11 cellular contexts compared by ENCODE assay signal in genomic region chrX:136204571-136204970, GRCh38. TPM values are rescaled to one million over a fixed set of nuclear protein-coding genes. Genes with fewer than 3 reads are reported as not detected.
A peak's percentile ranks its signal among the peaks of the same experiment; 100 is the strongest.
DNase-seq lines count a peak whose midpoint lies in the region; ATAC-seq and TF ChIP-seq lines count a peak whose summit lies in the region.
"Had no signal": no experiment of that assay in that cellular context is flagged by ENCODE, and none has a peak within 500 bp of the region (broad histone marks: within the 10 kb centered on the region; RNA-seq: fewer than 3 reads in every experiment).

No MANE protein-coding gene starts in this region.

- H3K4me3 ChIP-seq in GM23248 (no peak overlapping the region), fibroblast of villous mesenchyme (ENCODE audit: low read depth, low read length) (no peak overlapping the region), psoas muscle (peak overlapping the region; percentile 74), A673 (ENCODE audit: low read depth, low read length, poor library complexity, severe bottlenecking) (no peak overlapping the region), prostate gland (no peak overlapping the region)
- H3K4me3 ChIP-seq: ovary had no signal

- 29 to 56% methylated on average over 2 of the region's 2 CpGs for WGBS in GM23248 (ENCODE audit: low coverage in 1 of 2, low lambda C conversion rate in 2 of 2, missing lambda C conversion rate in 2 of 2), 2 experiments
- 5 to 34% (median 13%) methylated on average over 2 of the region's 2 CpGs for WGBS in psoas muscle, 3 donors
- 63% methylated on average over 2 of the region's 2 CpGs for WGBS in prostate gland

- H3K27ac ChIP-seq in GM23248 (peak overlapping the region; percentile 65), psoas muscle (peak overlapping the region; percentile 95), A673 (ENCODE audit: low read depth, low read length, poor library complexity, severe bottlenecking) (no peak overlapping the region), prostate gland (no peak overlapping the region)
- H3K27ac ChIP-seq: HL-60, ovary had no signal

- peak overlapping the region; percentile 42 for H3K4me2 ChIP-seq in GM23248 (ENCODE audit: unreplicated experiment)

- H3K4me1 ChIP-seq in GM23248 (ENCODE audit: insufficient read depth) (peaks cover 43% of the 10 kb centered on the region), psoas muscle (peaks cover 12% of the 10 kb centered on the region), A673 (ENCODE audit: insufficient read depth, low read length, poor library complexity, severe bottlenecking) (peaks cover 9% of the 10 kb centered on the region), prostate gland (replicated peaks) (no peaks in the 10 kb centered on the region)

- H3K79me2 ChIP-seq in GM23248 (ENCODE audit: insufficient read depth), result no peaks in the 10 kb centered on the region

- H2AFZ ChIP-seq in GM23248, result no peak overlapping the region

- no peaks in the 10 kb centered on the region for H3K27me3 ChIP-seq in GM23248 (replicated peaks; ENCODE audit: insufficient read depth)
- H3K27me3 ChIP-seq in psoas muscle (ENCODE audit: insufficient read depth in 3 of 3, low read length in 2 of 3), result no peaks in the 10 kb centered on the region
- peaks cover 3% of the 10 kb centered on the region for H3K27me3 ChIP-seq in A673 (replicated peaks; ENCODE audit: insufficient read depth, low read depth, low read length, poor library complexity)
- H3K27me3 ChIP-seq in prostate gland (replicated peaks; ENCODE audit: insufficient read depth), result no peaks in the 10 kb centered on the region
- H3K27me3 ChIP-seq: ovary had no signal

- CTCF ChIA-PET in A673 (lab: Charles Lee), result interaction anchor here (0.6 kb wide), 1 partner anchor 514 kb away, joined by 9 read pairs; no protein-coding TSS in a partner anchor

- H3F3A ChIP-seq in GM23248 (ENCODE audit: insufficient read depth), result peaks cover 23% of the 10 kb centered on the region

- no TSS peak for BruUV-seq in A673 (replicated peaks; lab: Mats Ljungman, UMichigan)

- H3K36me3 ChIP-seq in GM23248 (ENCODE audit: low read depth) (no peaks in the 10 kb centered on the region), psoas muscle (ENCODE audit: insufficient read depth in 1 of 2, low read depth in 1 of 2) (peaks cover 2 to 65% of the 10 kb centered on the region in 2 donors), A673 (ENCODE audit: insufficient read depth, low read length, poor library complexity, severe bottlenecking) (no peaks in the 10 kb centered on the region), prostate gland (no peaks in the 10 kb centered on the region)
- H3K36me3 ChIP-seq: ovary had no signal

- intact Hi-C loops in psoas muscle (cut with DNase I), result no loop called here
- intact Hi-C loops in A673 (cut with micrococcal nuclease; ENCODE audit: unreplicated experiment), result loop anchor here (5.0 kb wide), 1 partner anchor 172 kb away; no protein-coding TSS in a partner anchor
- intact Hi-C loops in prostate gland (cut with DNase I), result no loop called here

- TF ChIP-seq CTCF in fibroblast of villous mesenchyme (IDR thresholded peaks at IDR 0.05; ENCODE audit: insufficient read depth, low read depth, low read length), result no peak
- TF ChIP-seq CTCF in psoas muscle (IDR thresholded peaks at IDR 0.05), result no peak
- no peak for TF ChIP-seq CTCF in A673 (conservative IDR thresholded peaks at IDR 0.05; ENCODE audit: low read depth, low read length)
- TF ChIP-seq CTCF in prostate gland (IDR thresholded peaks at IDR 0.05), result no peak

- TF ChIP-seq POLR2A in prostate gland (IDR thresholded peaks at IDR 0.05), result no peak

- DNase-seq in GM23248, result peak; percentile 76
- DNase-seq in T-helper 22 cell (ENCODE audit: low read depth), result peak; percentile 7
- DNase-seq in fibroblast of villous mesenchyme (ENCODE audit: low read depth), result peak; percentile 74
- peak; percentile 36 to 70 for DNase-seq in psoas muscle
- no peak for DNase-seq in A673 (ENCODE audit: low spot score)
- DNase-seq in activated CD4-positive, CD25-positive, alpha-beta regulatory T cell treated with anti-CD3 and anti-CD28 coated beads, Interleukin-2, amount 50 U/mL, for 72 hours, result no peak
- no peak for DNase-seq in prostate gland (ENCODE audit: low spot score)
- DNase-seq in GDM1 (lab: John Stamatoyannopoulos, UW), result no peak
- DNase-seq: RPMI8226 had no signal

- no peaks in the 10 kb centered on the region for H3K9me2 ChIP-seq in GM23248 (ENCODE audit: insufficient read depth)

- H3K9me3 ChIP-seq in GM23248 (ENCODE audit: low read depth) (no peaks in the 10 kb centered on the region), psoas muscle (no peaks in the 10 kb centered on the region), A673 (ENCODE audit: low read depth, low read length, poor library complexity, severe bottlenecking) (no peaks in the 10 kb centered on the region), prostate gland (no peaks in the 10 kb centered on the region)
- H3K9me3 ChIP-seq: ovary had no signal

- peak overlapping the region; percentile 62 for H3K9ac ChIP-seq in GM23248

- peak; percentile 9 to 48 (median 25) for ATAC-seq in psoas muscle

- POLR2A ChIA-PET in A673 (lab: Charles Lee; ENCODE audit: low non-redundant PET), result no interaction called here

- H4K20me1 ChIP-seq in GM23248 (ENCODE audit: insufficient read depth), result no peaks in the 10 kb centered on the region

- in situ Hi-C loops in GM23248 (cut with MboI), result no loop called here

RNA-seq across cellular contexts. Expression of gene MAP7D3, which starts 46.6 kb away (rescaled TPM):
- 11.4 and 14.4 TPM in 2 replicates for total RNA-seq in GM23248 (2014; rRNA removed; shearing (Covaris generic))
- polyA plus RNA-seq in GM23248 (2016; fragmentation: Nextera tagmentation; extraction: Ambion mirVana) (14.2 and 15.5 TPM in 2 replicates), psoas muscle (1 to 10 TPM; 4.6 to 8.0 (median 6.2) TPM)
- total RNA-seq in fibroblast of villous mesenchyme (14.5 and 19.9 TPM in 2 replicates), psoas muscle (10 to 100 TPM in 3 of 4 donors, 1 to 10 TPM in 1; 7.6 to 14.8 (median 10.6) TPM), A673 (2021) (12.4 and 12.9 TPM in 2 replicates), prostate gland (10 to 100 TPM in 1 of 2 donors, 1 to 10 TPM in 1; 6.1 to 22.8 TPM)

RNA-seq across cellular contexts. Expression of gene FHL1, which starts 57.2 kb away (rescaled TPM):
- total RNA-seq in GM23248 (2014; rRNA removed; shearing (Covaris generic)), result 57.5 and 63.2 TPM in 2 replicates
- polyA plus RNA-seq in GM23248 (2016; fragmentation: Nextera tagmentation; extraction: Ambion mirVana), result 55.1 and 55.8 TPM in 2 replicates
- 69.6 and 104 TPM in 2 replicates for total RNA-seq in fibroblast of villous mesenchyme
- total RNA-seq in psoas muscle, result 1,000 to 10,000 TPM; 6,074 to 8,382 (median 6,962) TPM
- 1,000 to 10,000 TPM in 2 of 3 donors, 100 to 1,000 TPM in 1; 325 to 4,774 (median 2,961) TPM for polyA plus RNA-seq in psoas muscle
- 14.9 and 30.7 TPM in 2 replicates for total RNA-seq in A673 (2021)
- 100 to 1,000 TPM; 246 to 296 TPM for total RNA-seq in prostate gland

Comparison
In these comparisons a context has a peak if more than half of its experiments do, and no peak if none do; other contexts are left out.
1. DNase-seq: peak in GM23248 (single experiment), T-helper 22 cell (single experiment), fibroblast of villous mesenchyme (single experiment) and psoas muscle (2 of 2); none in A673 (single experiment), activated CD4-positive, CD25-positive, alpha-beta regulatory T cell treated with anti-CD3 and anti-CD28 coated beads, Interleukin-2, amount 50 U/mL, for 72 hours (single experiment), prostate gland (single experiment) and GDM1 (single experiment).
2. H3K27ac ChIP-seq: peak in GM23248 (single experiment) and psoas muscle (single experiment); none in A673 (single experiment) and prostate gland (0 of 2).
3. RNA of gene FHL1, which starts 57.2 kb away (total RNA-seq): 6,074 to 8,382 TPM in psoas muscle; 246 to 296 TPM in prostate gland, 69.6 to 104 TPM in fibroblast of villous mesenchyme, 57.5 to 63.2 TPM in GM23248 and 14.9 to 30.7 TPM in A673; every median in the first group is over 10 times any median in the second.